8 cellular contexts compared by ENCODE assay signal in genomic region chrX:136168929-136169735, GRCh38. TPM values are rescaled to one million over a fixed set of nuclear protein-coding genes. Genes with fewer than 3 reads are reported as not detected.
DNase-seq lines count a peak whose midpoint lies in the region; ATAC-seq and TF ChIP-seq lines count a peak whose summit lies in the region.

No MANE protein-coding gene starts in this region.

- no peak for TF ChIP-seq EP300 in stomach (IDR thresholded peaks at IDR 0.05)

- 60% methylated on average over 17 of the region's 17 CpGs for WGBS in hepatocyte (ENCODE audit: low lambda C conversion rate, missing lambda C conversion rate)
- WGBS in stomach, 5 donors: 27 to 47% (median 33%) methylated on average over 12 to 17 of the region's 17 CpGs

- H3K9me3 ChIP-seq in HUES48 (ENCODE audit: control insufficient read depth, insufficient read depth, low read length): no peaks in the 10 kb centered on the region
- no peaks in the 10 kb centered on the region for H3K9me3 ChIP-seq in hepatocyte (ENCODE audit: low read depth)
- no peaks in the 10 kb centered on the region for H3K9me3 ChIP-seq in stomach

- ATAC-seq in GM18870 (IDR thresholded peaks at IDR 0.05; ENCODE audit: unreplicated experiment) (no peak), GM18498 (IDR thresholded peaks at IDR 0.05; ENCODE audit: unreplicated experiment) (no peak)

- H3K4me2 ChIP-seq in hepatocyte: no peak overlapping the region

- H3K27ac ChIP-seq in HUES48 (ENCODE audit: low read depth, low read length): peak overlapping the region; percentile 49
- peak overlapping the region; percentile 60 for H3K27ac ChIP-seq in hepatocyte
- H3K27ac ChIP-seq in stomach: peak overlapping the region; percentile 61 to 86 (median 74)

- H3K4me3 ChIP-seq in HUES48 (ENCODE audit: low read depth, low read length): no peak overlapping the region
- no peak overlapping the region for H3K4me3 ChIP-seq in hepatocyte
- peak overlapping the region in 1 of 4 donors; percentile 6 for H3K4me3 ChIP-seq in stomach

- intact Hi-C loops in stomach (cut with DNase I; ENCODE audit: low total_unique reads): no loop called here

- no peak for TF ChIP-seq CTCF in hepatocyte (IDR thresholded peaks at IDR 0.05; ENCODE audit: poor library complexity)
- TF ChIP-seq CTCF in stomach (IDR thresholded peaks at IDR 0.05): no peak

- no peaks in the 10 kb centered on the region for H4K20me1 ChIP-seq in hepatocyte (ENCODE audit: insufficient read depth, poor library complexity, severe bottlenecking)

- no peaks in the 10 kb centered on the region for H3K79me2 ChIP-seq in hepatocyte

- H3K36me3 ChIP-seq in HUES48 (ENCODE audit: control insufficient read depth, insufficient read depth, low read length) (peaks cover 3% of the 10 kb centered on the region; the same call in 1 of the 2 replicates), hepatocyte (replicated peaks; ENCODE audit: insufficient read depth, low read depth) (no peaks in the 10 kb centered on the region), stomach (no peaks in the 10 kb centered on the region)

- H3K9ac ChIP-seq in HUES48 (ENCODE audit: low read depth, low read length): peak overlapping the region; percentile 34; the same call in 1 of the 2 replicates

- H3K9me2 ChIP-seq in hepatocyte (replicated peaks; ENCODE audit: insufficient read depth): no peaks in the 10 kb centered on the region

- peaks cover 65% of the 10 kb centered on the region for H3K4me1 ChIP-seq in HUES48 (ENCODE audit: control insufficient read depth, insufficient read depth, low read length)
- peaks cover 7% of the 10 kb centered on the region for H3K4me1 ChIP-seq in hepatocyte (ENCODE audit: insufficient read depth)
- H3K4me1 ChIP-seq in stomach: peaks cover 0 to 32% (median 13%) of the 10 kb centered on the region in 4 donors

- TF ChIP-seq POLR2A in stomach (IDR thresholded peaks at IDR 0.05): no peak

- DNase-seq in astrocyte of the hippocampus (ENCODE audit: low read depth, low spot score): peak; percentile 90
- peak; percentile 66 for DNase-seq in hepatocyte (ENCODE audit: low spot score)
- no peak for DNase-seq in stomach
- DNase-seq in DMS79 (lab: John Stamatoyannopoulos, UW): no peak
- DNase-seq in stimulated activated naive CD4-positive, alpha-beta T cell treated with Interleukin-2 at 50 U/mL for 16 hours (lab: John Stamatoyannopoulos, UW): no peak

- no peaks in the 10 kb centered on the region for H3K27me3 ChIP-seq in HUES48 (ENCODE audit: control insufficient read depth, insufficient read depth, low read length)
- no peaks in the 10 kb centered on the region for H3K27me3 ChIP-seq in hepatocyte
- H3K27me3 ChIP-seq in stomach: no peaks in the 10 kb centered on the region

- H2AFZ ChIP-seq in hepatocyte: no peak overlapping the region

RNA-seq across cellular contexts. Expression of gene FHL1, which starts 21.8 kb away (rescaled TPM):
- total RNA-seq in hepatocyte (40.0 and 55.3 TPM in 2 replicates), stomach (1,000 to 10,000 TPM in 1 of 5 donors, 100 to 1,000 TPM in 4; 101 to 1,286 (median 650) TPM)
- polyA plus RNA-seq in hepatocyte (28.2 and 31.5 TPM in 2 replicates), stomach (100 to 1,000 TPM; 147 to 325 (median 211) TPM)

Comparison
In these comparisons a context has a peak if more than half of its experiments do, and no peak if none do; other contexts are left out.
1. DNase-seq: peak in astrocyte of the hippocampus (single experiment) and hepatocyte (single experiment); none in stomach (single experiment), DMS79 (single experiment) and stimulated activated naive CD4-positive, alpha-beta T cell treated with Interleukin-2 at 50 U/mL for 16 hours (single experiment).
2. Peak in every context shown above with its lines, with median percentiles within 50 percentile points of each other: H3K27ac ChIP-seq.